ENCODE assay signal across 8 cellular contexts in the genomic region with DNA sequence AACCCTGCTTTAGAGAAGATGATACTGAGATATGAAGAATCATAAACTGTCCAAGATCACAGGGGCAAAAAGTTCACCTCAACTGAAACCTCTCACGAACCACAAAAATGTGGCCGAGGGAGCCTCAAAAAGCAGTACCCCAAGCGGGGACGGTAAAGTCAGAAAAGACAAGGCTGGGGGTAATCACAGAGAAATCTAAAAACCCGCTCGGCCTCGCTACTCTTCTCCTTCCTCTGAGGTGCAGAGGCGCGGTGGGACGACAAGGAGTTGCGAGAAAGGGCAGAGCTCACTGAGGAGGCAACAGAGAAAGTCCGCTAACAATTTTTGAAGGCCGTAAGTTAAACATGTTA. TPM values are rescaled to one million over a fixed set of nuclear protein-coding genes. Genes with fewer than 3 reads are reported as not detected.
DNase-seq lines count a peak whose midpoint lies in the region; ATAC-seq lines count a peak whose summit lies in the region.

No MANE protein-coding gene starts in this region.

- peaks cover 4% of the 10 kb centered on the region for H3K4me1 ChIP-seq in iPS-18a (ENCODE audit: control insufficient read depth, low read depth, low read length)

- intact Hi-C loops in activated T-helper 2 cell treated with anti-CD3 and anti-CD28 coated beads, Interferon-gamma antibody, Interleukin-2, Interleukin-4, amounts not matched to agents 10 μg/mL and 5 μg/mL and 100 μg/mL, durations not matched to agents 14 hours and 24 hours and 36 hours (cut with micrococcal nuclease): loop anchor here (1.0 to 5.0 kb wide), 3 partner anchors 45 to 367 kb away; partner anchors contain the start of genes HMGN3 and PHIP

- H3K27me3 Mint-ChIP-seq in activated naive CD4-positive, alpha-beta T cell treated with anti-CD3 and anti-CD28 coated beads, Interleukin-2, amount 10 ng/mL, durations not matched to agents 7 days and 5 days: no peaks in the 10 kb centered on the region
- no peaks in the 10 kb centered on the region for H3K27me3 Mint-ChIP-seq in activated T-helper 2 cell treated with anti-CD3 and anti-CD28 coated beads, Interferon-gamma antibody, Interleukin-2, Interleukin-4, amounts not matched to agents 10 μg/mL and 5 μg/mL and 100 μg/mL, durations not matched to agents 14 hours and 24 hours and 36 hours (ENCODE audit: low read depth)
- H3K27me3 Mint-ChIP-seq in stimulated activated naive CD8-positive, alpha-beta T cell treated with anti-CD3 and anti-CD28 coated beads, Interleukin-15, amount 100 ng/mL, for 72 hours: no peaks in the 10 kb centered on the region

- peak overlapping the region; percentile 70 for H3K9ac ChIP-seq in iPS-18a (ENCODE audit: low read length)

- no peaks in the 10 kb centered on the region for H3K9me3 Mint-ChIP-seq in activated naive CD4-positive, alpha-beta T cell treated with anti-CD3 and anti-CD28 coated beads, Interleukin-2, amount 10 ng/mL, durations not matched to agents 7 days and 5 days
- no peaks in the 10 kb centered on the region for H3K9me3 Mint-ChIP-seq in activated T-helper 2 cell treated with anti-CD3 and anti-CD28 coated beads, Interferon-gamma antibody, Interleukin-2, Interleukin-4, amounts not matched to agents 10 μg/mL and 5 μg/mL and 100 μg/mL, durations not matched to agents 14 hours and 24 hours and 36 hours
- no peaks in the 10 kb centered on the region for H3K9me3 Mint-ChIP-seq in stimulated activated naive CD8-positive, alpha-beta T cell treated with anti-CD3 and anti-CD28 coated beads, Interleukin-15, amount 100 ng/mL, for 72 hours

- H3K4me3 ChIP-seq in iPS-18a (ENCODE audit: low read length): peak overlapping the region; percentile 74

- no peaks in the 10 kb centered on the region for H3K36me3 Mint-ChIP-seq in activated naive CD4-positive, alpha-beta T cell treated with anti-CD3 and anti-CD28 coated beads, Interleukin-2, amount 10 ng/mL, durations not matched to agents 7 days and 5 days
- peaks cover 10% of the 10 kb centered on the region for H3K36me3 Mint-ChIP-seq in activated T-helper 2 cell treated with anti-CD3 and anti-CD28 coated beads, Interferon-gamma antibody, Interleukin-2, Interleukin-4, amounts not matched to agents 10 μg/mL and 5 μg/mL and 100 μg/mL, durations not matched to agents 14 hours and 24 hours and 36 hours (ENCODE audit: low read depth)

- peak overlapping the region; percentile 91 for H3K4me3 Mint-ChIP-seq in activated naive CD4-positive, alpha-beta T cell treated with anti-CD3 and anti-CD28 coated beads, Interleukin-2, amount 10 ng/mL, durations not matched to agents 7 days and 5 days
- H3K4me3 Mint-ChIP-seq in activated T-helper 2 cell treated with anti-CD3 and anti-CD28 coated beads, Interferon-gamma antibody, Interleukin-2, Interleukin-4, amounts not matched to agents 10 μg/mL and 5 μg/mL and 100 μg/mL, durations not matched to agents 14 hours and 24 hours and 36 hours (ENCODE audit: low read depth): peak overlapping the region; percentile 90
- H3K4me3 Mint-ChIP-seq in stimulated activated naive CD8-positive, alpha-beta T cell treated with anti-CD3 and anti-CD28 coated beads, Interleukin-15, amount 100 ng/mL, for 72 hours: peak overlapping the region; percentile 92 to 94

- H3K36me3 ChIP-seq in iPS-18a (ENCODE audit: control insufficient read depth, low read depth, low read length): no peaks in the 10 kb centered on the region

- H3K4me1 Mint-ChIP-seq in activated naive CD4-positive, alpha-beta T cell treated with anti-CD3 and anti-CD28 coated beads, Interleukin-2, amount 10 ng/mL, durations not matched to agents 7 days and 5 days: peaks cover 27% of the 10 kb centered on the region
- H3K4me1 Mint-ChIP-seq in activated T-helper 2 cell treated with anti-CD3 and anti-CD28 coated beads, Interferon-gamma antibody, Interleukin-2, Interleukin-4, amounts not matched to agents 10 μg/mL and 5 μg/mL and 100 μg/mL, durations not matched to agents 14 hours and 24 hours and 36 hours (ENCODE audit: low read depth): peaks cover 12% of the 10 kb centered on the region
- peaks cover 9% of the 10 kb centered on the region for H3K4me1 Mint-ChIP-seq in stimulated activated naive CD8-positive, alpha-beta T cell treated with anti-CD3 and anti-CD28 coated beads, Interleukin-15, amount 100 ng/mL, for 72 hours

- H3K9me3 ChIP-seq in iPS-18a (ENCODE audit: control insufficient read depth, low read depth, low read length): no peaks in the 10 kb centered on the region

- peak overlapping the region; percentile 5 for H3K27ac ChIP-seq in iPS-18a (ENCODE audit: low read length)

- CTCF ChIA-PET in activated naive CD4-positive, alpha-beta T cell treated with anti-CD3 and anti-CD28 coated beads, Interleukin-2, amount 10 ng/mL, durations not matched to agents 7 days and 5 days (lab: Charles Lee): no interaction called here

- ATAC-seq in HG03103 (IDR thresholded peaks at IDR 0.05; ENCODE audit: low read depth, unreplicated experiment): peak; percentile 29
- peak; percentile 46 for ATAC-seq in stimulated activated naive CD8-positive, alpha-beta T cell treated with anti-CD3 and anti-CD28 coated beads, Interleukin-15, amount 100 ng/mL, for 72 hours

- H3K27me3 ChIP-seq in iPS-18a (ENCODE audit: control insufficient read depth, insufficient read depth, low read length): no peaks in the 10 kb centered on the region

- peak overlapping the region; percentile 94 for H3K27ac Mint-ChIP-seq in activated naive CD4-positive, alpha-beta T cell treated with anti-CD3 and anti-CD28 coated beads, Interleukin-2, amount 10 ng/mL, durations not matched to agents 7 days and 5 days
- H3K27ac Mint-ChIP-seq in activated T-helper 2 cell treated with anti-CD3 and anti-CD28 coated beads, Interferon-gamma antibody, Interleukin-2, Interleukin-4, amounts not matched to agents 10 μg/mL and 5 μg/mL and 100 μg/mL, durations not matched to agents 14 hours and 24 hours and 36 hours: peak overlapping the region; percentile 93
- peak overlapping the region; percentile 89 to 96 for H3K27ac Mint-ChIP-seq in stimulated activated naive CD8-positive, alpha-beta T cell treated with anti-CD3 and anti-CD28 coated beads, Interleukin-15, amount 100 ng/mL, for 72 hours

- no peak for DNase-seq in activated naive CD4-positive, alpha-beta T cell treated with anti-CD3 and anti-CD28 coated beads, Interleukin-2, amount 10 ng/mL, durations not matched to agents 7 days and 5 days
- DNase-seq in activated naive CD4-positive, alpha-beta T cell treated with anti-CD3 and anti-CD28 coated beads, Interleukin-2, amount 50 U/mL, for 16 hours: no peak
- DNase-seq in activated T-helper 2 cell treated with anti-CD3 and anti-CD28 coated beads, Interferon-gamma antibody, Interleukin-2, Interleukin-4, amounts not matched to agents 10 μg/mL and 5 μg/mL and 100 μg/mL, durations not matched to agents 14 hours and 24 hours and 36 hours (ENCODE audit: low spot score): no peak
- DNase-seq in stimulated activated naive CD8-positive, alpha-beta T cell treated with anti-CD3 and anti-CD28 coated beads, Interleukin-15, amount 100 ng/mL, for 72 hours: no peak
- no peak for DNase-seq in Ammon's horn (ENCODE audit: low spot score)
- no peak for DNase-seq in NCI-H187 (lab: John Stamatoyannopoulos, UW)

RNA-seq across cellular contexts. Expression of gene IRAK1BP1, which starts 0.4 kb away (rescaled TPM):
- 2.3 and 2.6 TPM in 2 replicates for total RNA-seq in activated T-helper 2 cell treated with anti-CD3 and anti-CD28 coated beads, Interferon-gamma antibody, Interleukin-2, Interleukin-4, amounts not matched to agents 10 μg/mL and 5 μg/mL and 100 μg/mL, durations not matched to agents 14 hours and 24 hours and 36 hours
